In the genomic region with DNA sequence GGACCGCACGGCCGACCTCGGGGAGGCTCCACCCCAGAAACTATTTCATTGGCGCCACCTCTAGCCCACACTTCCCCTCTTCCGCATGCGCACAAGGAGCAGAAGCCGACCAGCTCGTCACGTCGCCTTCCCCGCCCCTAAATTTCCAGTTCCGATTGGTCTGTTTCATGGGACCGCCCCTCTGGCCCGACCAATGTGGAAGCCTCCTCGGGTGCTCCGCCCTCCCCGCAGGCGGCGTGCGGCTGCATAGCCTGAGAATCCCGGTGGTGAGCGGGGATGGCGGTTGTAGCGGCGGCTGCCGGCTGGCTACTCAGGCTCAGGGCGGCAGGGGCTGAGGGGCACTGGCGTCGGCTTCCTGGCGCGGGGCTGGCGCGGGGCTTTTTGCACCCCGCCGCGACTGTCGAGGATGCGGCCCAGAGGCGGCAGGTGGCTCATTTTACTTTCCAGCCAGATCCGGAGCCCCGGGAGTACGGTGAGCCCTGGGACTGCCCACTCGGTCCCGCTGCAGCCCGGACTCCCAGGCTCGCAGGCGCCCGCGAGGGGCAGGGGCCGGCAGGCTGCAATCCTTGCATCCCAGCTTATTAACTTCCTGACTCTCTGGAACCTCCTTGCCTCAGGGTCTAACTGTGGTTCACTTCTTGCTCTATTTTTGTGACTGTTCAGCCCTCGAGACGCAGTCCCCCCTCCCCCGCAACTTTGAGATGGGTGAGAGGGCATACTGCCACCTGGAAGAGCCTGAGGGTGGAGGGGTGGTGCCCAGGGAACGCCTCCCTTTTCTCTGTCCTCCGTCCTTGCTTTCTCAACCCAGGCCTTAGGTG, we compare ENCODE assay signal across 8 cellular contexts. TPM values are rescaled to one million over a fixed set of nuclear protein-coding genes. Genes with fewer than 3 reads are reported as not detected.
DNase-seq lines count a peak whose midpoint lies in the region; ATAC-seq and TF ChIP-seq lines count a peak whose summit lies in the region.

Gene BCKDHB, plus strand, starts transcription at position 254 of the 818 bp plus-strand sequence. Its CDS starts 23 bp downstream, at position 277.

- H3K79me2 ChIP-seq in ACC112 (ENCODE audit: control insufficient read depth, insufficient read depth, low read length, unreplicated experiment) (peaks cover 6% of the 10 kb centered on the region), mammary epithelial cell (ENCODE audit: insufficient read depth, low read length) (peaks cover 22% of the 10 kb centered on the region)

- no peaks in the 10 kb centered on the region for H3K27me3 ChIP-seq in ACC112 (ENCODE audit: insufficient read depth, low read length)
- no peaks in the 10 kb centered on the region for H3K27me3 ChIP-seq in mammary epithelial cell (ENCODE audit: insufficient read depth, low read length)
- H3K27me3 ChIP-seq in skeletal muscle tissue (ENCODE audit: control insufficient read depth in 3 of 3, insufficient read depth in 3 of 3, low read length in 3 of 3), result no peaks in the 10 kb centered on the region

- TSS peak; percentile 35 for BruUV-seq in mammary epithelial cell (replicated peaks; lab: Mats Ljungman, UMichigan)

- H3K27ac ChIP-seq in ACC112 (ENCODE audit: low read depth, low read length) (peak within 1 kb of the TSS; percentile 1; the same call in 1 of the 2 replicates), VCaP (peak within 1 kb of the TSS; percentile 73), mammary epithelial cell (ENCODE audit: insufficient read depth, low read depth, low read length) (peak within 1 kb of the TSS; percentile 48), skeletal muscle tissue (ENCODE audit: low read depth, low read length) (peak within 1 kb of the TSS; percentile 86)

- no peaks in the 10 kb centered on the region for H3K9me3 ChIP-seq in mammary epithelial cell (replicated peaks; ENCODE audit: insufficient read depth, low read length)
- peaks cover 4% of the 10 kb centered on the region for H3K9me3 ChIP-seq in iPS-18c (ENCODE audit: control insufficient read depth, insufficient read depth, low read length)
- no peaks in the 10 kb centered on the region for H3K9me3 ChIP-seq in skeletal muscle tissue (ENCODE audit: control insufficient read depth in 3 of 3, low read length in 3 of 3)

- CTCF ChIA-PET in mammary epithelial cell (lab: Charles Lee; ENCODE audit: low non-redundant PET), result no interaction called here

- intact Hi-C loops in mammary epithelial cell (cut with micrococcal nuclease), result no loop called here

- H3K4me1 ChIP-seq in ACC112 (ENCODE audit: control insufficient read depth, insufficient read depth, low read length, unreplicated experiment) (peaks cover 6% of the 10 kb centered on the region), mammary epithelial cell (ENCODE audit: insufficient read depth, low read length) (peaks cover 5% of the 10 kb centered on the region), skeletal muscle tissue (ENCODE audit: control insufficient read depth in 3 of 3, insufficient read depth in 3 of 3, low read length in 3 of 3) (peaks cover 5 to 9% (median 6%) of the 10 kb centered on the region in 3 donors)

- ATAC-seq in GM18870 (IDR thresholded peaks at IDR 0.05; ENCODE audit: unreplicated experiment), result peak; percentile 96
- peak; percentile 100 for ATAC-seq in HG03135 (IDR thresholded peaks at IDR 0.05; ENCODE audit: unreplicated experiment)

- 2% methylated on average over 23 of the region's 56 CpGs for WGBS in mammary epithelial cell (ENCODE audit: low coverage, missing lambda C conversion rate)

- DNase-seq in NCI-H2196 treated with DMSO at 0.1 percent for 48 hours (lab: John Stamatoyannopoulos, UW; ENCODE audit: unreplicated experiment) (peak; percentile 98), mammary epithelial cell (peak; percentile 98)

- in situ Hi-C loops in mammary epithelial cell (cut with MboI; ENCODE audit: low sequenced_read_pairs in 2 of 2), result no loop called here

- H3K4me3 ChIP-seq in ACC112 (ENCODE audit: low read depth, low read length) (peak within 1 kb of the TSS; percentile 97), mammary epithelial cell (replicated peaks in 1 of 3; ENCODE audit: insufficient read depth in 1 of 3, low read depth in 2 of 3, low read length in 3 of 3) (peak within 1 kb of the TSS; percentile 67 to 87 (median 82)), iPS-18c (ENCODE audit: insufficient read depth, low read depth, low read length) (peak within 1 kb of the TSS; percentile 80), skeletal muscle tissue (ENCODE audit: low read length in 3 of 3) (peak within 1 kb of the TSS; percentile 87 to 90 (median 89))

- dilution Hi-C loops in mammary epithelial cell (cut with HindIII; ENCODE audit: low sequenced_read_pairs), result no loop called here

- peak within 1 kb of the TSS; percentile 72 for H2AFZ ChIP-seq in ACC112 (ENCODE audit: low read length, unreplicated experiment)
- peak within 1 kb of the TSS; percentile 94 for H2AFZ ChIP-seq in mammary epithelial cell (ENCODE audit: low read depth, low read length)

- TF ChIP-seq CTCF in VCaP (conservative IDR thresholded peaks at IDR 0.05) (no peak), mammary epithelial cell (conservative IDR thresholded peaks at IDR 0.05 in 1 of 2, IDR thresholded peaks at IDR 0.05 in 1 of 2; ENCODE audit: extremely low read depth in 1 of 2, insufficient read depth in 1 of 2, low read depth in 1 of 2, low read length in 2 of 2) (peak in 1 of 2 donors; percentile 2)

- peak within 1 kb of the TSS; percentile 77 for H3K4me2 ChIP-seq in mammary epithelial cell (ENCODE audit: insufficient read depth, low read depth, low read length)

- H3K36me3 ChIP-seq in ACC112 (ENCODE audit: insufficient read depth, low read length) (no peaks in the 10 kb centered on the region), mammary epithelial cell (ENCODE audit: insufficient read depth, low read length) (no peaks in the 10 kb centered on the region), skeletal muscle tissue (ENCODE audit: control insufficient read depth in 3 of 3, insufficient read depth in 3 of 3, low read length in 3 of 3) (no peaks in the 10 kb centered on the region)

- no peaks in the 10 kb centered on the region for H4K20me1 ChIP-seq in mammary epithelial cell (ENCODE audit: insufficient read depth, low read length)

- peak within 1 kb of the TSS; percentile 59 for H3K9ac ChIP-seq in mammary epithelial cell (ENCODE audit: insufficient read depth, low read length)
- peak within 1 kb of the TSS; percentile 75 to 89 (median 84) for H3K9ac ChIP-seq in skeletal muscle tissue (ENCODE audit: low read depth in 1 of 3, low read length in 3 of 3)

RNA-seq across cellular contexts. Expression of gene BCKDHB, which starts in this region (rescaled TPM):
- total RNA-seq in mammary epithelial cell (10 to 100 TPM; 15.8 to 16.0 TPM), skeletal muscle tissue (24.5 TPM)
- polyA plus RNA-seq in mammary epithelial cell, result 10.1 TPM
- 6.1 TPM for polyA minus RNA-seq in mammary epithelial cell

Comparison
In these comparisons a context has a peak if more than half of its experiments do, and no peak if none do; other contexts are left out.
1. Peak in every context shown above with its lines: DNase-seq, ATAC-seq, H3K4me3 ChIP-seq and H3K27ac ChIP-seq.
2. H3K27ac ChIP-seq: peak in every context shown above with its lines; median percentile 86 in skeletal muscle tissue; 73 in VCaP; 48 in mammary epithelial cell; 1 in ACC112.